Comparison of ENCODE assay signal across 8 cellular contexts in genomic region chr1:165827199-165828102, GRCh38. TPM values are rescaled to one million over a fixed set of nuclear protein-coding genes. Genes with fewer than 3 reads are reported as not detected.
DNase-seq lines count a peak whose midpoint lies in the region; ATAC-seq and TF ChIP-seq lines count a peak whose summit lies in the region.

TSS of gene UCK2 (plus strand) at chr1:165827614. CDS start at chr1:165827834, 220 bp downstream.

- peak within 1 kb of the TSS; percentile 90 for H3K4me3 ChIP-seq in NT2/D1 (ENCODE audit: insufficient read length, low read depth)
- H3K4me3 ChIP-seq in epithelial cell of proximal tubule (ENCODE audit: low read depth, low read length): peak within 1 kb of the TSS; percentile 90
- H3K4me3 ChIP-seq in muscle layer of colon (ENCODE audit: low read depth in 1 of 2, low read length in 2 of 2): peak within 1 kb of the TSS; percentile 83 to 88

- DNase-seq in D341Med (ENCODE audit: low spot score) (peak; percentile 95), HK-2 (ENCODE audit: unreplicated experiment) (peak; percentile 83), NT2/D1 (ENCODE audit: low read depth, low spot score) (peak; percentile 89), activated T-cell treated with anti-CD3 and anti-CD28 coated beads for 24 hours (ENCODE audit: low read depth) (peak; percentile 54), epithelial cell of proximal tubule (ENCODE audit: low read depth) (no peak)
- peak; percentile 34 to 65 for DNase-seq in stimulated activated CD8-positive, alpha-beta memory T cell treated with anti-CD3 and anti-CD28 coated beads, Interleukin-7, amount 100 ng/mL, for 4 hours (ENCODE audit: low read depth in 2 of 2)

- TF ChIP-seq CTCF in epithelial cell of proximal tubule (conservative IDR thresholded peaks at IDR 0.05; ENCODE audit: low read depth, low read length): no peak

- H3K9me3 ChIP-seq in NT2/D1 (ENCODE audit: insufficient read depth, low read length) (no peaks in the 10 kb centered on the region), muscle layer of colon (ENCODE audit: low read length) (no peaks in the 10 kb centered on the region)

- H3K36me3 ChIP-seq in NT2/D1 (ENCODE audit: insufficient read depth, insufficient read length, low read length): peaks cover 10% of the 10 kb centered on the region
- no peaks in the 10 kb centered on the region for H3K36me3 ChIP-seq in muscle layer of colon (ENCODE audit: insufficient read depth, low read length)

- H3K27ac ChIP-seq in muscle layer of colon (ENCODE audit: low read depth, low read length): peak within 1 kb of the TSS; percentile 81

- H3K4me1 ChIP-seq in NT2/D1 (ENCODE audit: insufficient read depth, insufficient read length) (peaks cover 10% of the 10 kb centered on the region), muscle layer of colon (ENCODE audit: insufficient read depth, low read length) (peaks cover 12% of the 10 kb centered on the region)

- no peaks in the 10 kb centered on the region for H3K27me3 ChIP-seq in NT2/D1 (ENCODE audit: insufficient read depth, insufficient read length)
- H3K27me3 ChIP-seq in muscle layer of colon (ENCODE audit: control insufficient read depth in 1 of 2, insufficient read depth in 2 of 2, low read length in 2 of 2): no peaks in the 10 kb centered on the region

- ATAC-seq in GM19463 (IDR thresholded peaks at IDR 0.05; ENCODE audit: unreplicated experiment): peak; percentile 73

- H3K9ac ChIP-seq in NT2/D1 (ENCODE audit: insufficient read length, low read depth) (peak within 1 kb of the TSS; percentile 99), muscle layer of colon (ENCODE audit: low read length) (peak within 1 kb of the TSS; percentile 50)

RNA-seq across cellular contexts. Expression of gene UCK2, which starts in this region (rescaled TPM):
- 62.4 and 126 TPM in 2 replicates for total RNA-seq in epithelial cell of proximal tubule
